8 cellular contexts compared by ENCODE assay signal in the genomic region with DNA sequence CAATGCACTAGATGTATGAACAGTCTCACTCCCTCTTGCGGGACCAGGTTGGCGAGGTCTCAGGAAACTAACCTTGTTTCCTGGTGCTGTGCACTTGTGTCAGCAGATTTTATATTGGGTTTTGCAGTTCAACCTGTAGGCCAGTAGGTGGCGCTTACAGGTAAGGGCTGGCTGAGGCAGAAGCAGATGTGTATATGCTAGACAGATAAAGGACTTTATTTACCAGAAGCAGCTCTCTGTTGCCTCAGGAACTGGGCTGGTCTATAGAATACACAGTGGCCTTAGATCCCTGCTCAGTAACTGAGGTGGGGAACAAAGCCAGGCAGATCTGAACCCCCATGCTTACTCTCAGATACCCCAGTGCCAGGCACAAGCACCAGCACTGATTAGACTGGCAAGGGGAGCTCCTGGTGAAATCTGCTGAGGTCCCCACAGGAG.
DNase-seq lines count a peak whose midpoint lies in the region; ATAC-seq and TF ChIP-seq lines count a peak whose summit lies in the region.

No MANE protein-coding gene starts in this region.

- intact Hi-C loops in Right ventricle myocardium inferior (cut with DNase I) (loop anchor here (5.0 kb wide), 1 partner anchor 401 kb away; no protein-coding TSS in a partner anchor), right cardiac atrium (cut with DNase I) (no loop called here), gastrocnemius medialis (cut with DNase I; ENCODE audit: low total_unique reads) (no loop called here)

- 16% methylated on average over 3 of the region's 3 CpGs for WGBS in right cardiac atrium

- H3K27ac ChIP-seq in right cardiac atrium (ENCODE audit: low read length), result no peak overlapping the region
- H3K27ac ChIP-seq in gastrocnemius medialis, result no peak overlapping the region

- no peak overlapping the region for H3K27ac Mint-ChIP-seq in activated T-cell treated with anti-CD3 and anti-CD28 coated beads, Interleukin-2, amount 50 U/mL, for 24 hours

- in situ Hi-C loops in gastrocnemius medialis (cut with MboI; ENCODE audit: low sequenced_read_pairs in 4 of 4), result no loop called here

- no peak overlapping the region for H3K4me3 Mint-ChIP-seq in activated T-cell treated with anti-CD3 and anti-CD28 coated beads, Interleukin-2, amount 50 U/mL, for 24 hours

- TF ChIP-seq POLR2A in gastrocnemius medialis (IDR thresholded peaks at IDR 0.05), result no peak

- H3K4me3 ChIP-seq in right cardiac atrium (ENCODE audit: low read length) (no peak overlapping the region), foreskin fibroblast (ENCODE audit: low read depth in 1 of 2, low read length in 2 of 2) (no peak overlapping the region), gastrocnemius medialis (no peak overlapping the region)

- H3K27me3 ChIP-seq in right cardiac atrium (ENCODE audit: control insufficient read depth, insufficient read depth) (no peaks in the 10 kb centered on the region), gastrocnemius medialis (no peaks in the 10 kb centered on the region)

- peak; percentile 87 for TF ChIP-seq CTCF in foreskin fibroblast (IDR thresholded peaks at IDR 0.05; ENCODE audit: low read depth, low read length)
- peak; percentile 13 to 57 (median 40) for TF ChIP-seq CTCF in gastrocnemius medialis (IDR thresholded peaks at IDR 0.05 in 4 of 5, conservative IDR thresholded peaks at IDR 0.05 in 1 of 5)

- H3K9me3 ChIP-seq in right cardiac atrium (ENCODE audit: control insufficient read depth, low read length) (no peaks in the 10 kb centered on the region), gastrocnemius medialis (no peaks in the 10 kb centered on the region)

- DNase-seq in Right ventricle myocardium inferior (ENCODE audit: missing footprints) (no peak), right cardiac atrium (no peak), NOMO-1 treated with dmso at 0.1 percent for 144 hours (lab: John Stamatoyannopoulos, UW; ENCODE audit: unreplicated experiment) (peak; percentile 40), foreskin fibroblast (peak; percentile 6 to 49), gastrocnemius medialis (no peak)
- peak; percentile 48 for DNase-seq in activated T-cell treated with anti-CD3 and anti-CD28 coated beads, Interleukin-2, amount 50 U/mL, for 24 hours

- no peaks in the 10 kb centered on the region for H3K27me3 Mint-ChIP-seq in activated T-cell treated with anti-CD3 and anti-CD28 coated beads, Interleukin-2, amount 50 U/mL, for 24 hours

- no peaks in the 10 kb centered on the region for H3K9me3 Mint-ChIP-seq in activated T-cell treated with anti-CD3 and anti-CD28 coated beads, Interleukin-2, amount 50 U/mL, for 24 hours

- no peaks in the 10 kb centered on the region for H3K36me3 ChIP-seq in gastrocnemius medialis

- ATAC-seq in Right ventricle myocardium inferior (peak; percentile 34), right cardiac atrium (no peak), HG03565 (IDR thresholded peaks at IDR 0.05; ENCODE audit: unreplicated experiment) (peak; percentile 68), gastrocnemius medialis (peak in 1 of 2 donors; percentile 33), HG03342 (IDR thresholded peaks at IDR 0.05; ENCODE audit: unreplicated experiment) (no peak)

- H3K4me1 Mint-ChIP-seq in activated T-cell treated with anti-CD3 and anti-CD28 coated beads, Interleukin-2, amount 50 U/mL, for 24 hours (ENCODE audit: low read depth), result peaks cover 15% of the 10 kb centered on the region

- H3K36me3 Mint-ChIP-seq in activated T-cell treated with anti-CD3 and anti-CD28 coated beads, Interleukin-2, amount 50 U/mL, for 24 hours (ENCODE audit: low read depth), result no peaks in the 10 kb centered on the region

- no peaks in the 10 kb centered on the region for H3K4me1 ChIP-seq in right cardiac atrium (ENCODE audit: control insufficient read depth, insufficient read depth, low read length)
- no peaks in the 10 kb centered on the region for H3K4me1 ChIP-seq in gastrocnemius medialis

Comparison
In these comparisons a context has a peak if more than half of its experiments do, and no peak if none do; other contexts are left out.
1. ATAC-seq: peak in Right ventricle myocardium inferior (single experiment) and HG03565 (single experiment); none in right cardiac atrium (0 of 2) and HG03342 (single experiment).
2. DNase-seq: peak in NOMO-1 treated with dmso at 0.1 percent for 144 hours (single experiment), activated T-cell treated with anti-CD3 and anti-CD28 coated beads, Interleukin-2, amount 50 U/mL, for 24 hours (single experiment) and foreskin fibroblast (2 of 2); none in Right ventricle myocardium inferior (single experiment), right cardiac atrium (0 of 3) and gastrocnemius medialis (0 of 2).